1 cellular context compared by ENCODE assay signal in the genomic region with DNA sequence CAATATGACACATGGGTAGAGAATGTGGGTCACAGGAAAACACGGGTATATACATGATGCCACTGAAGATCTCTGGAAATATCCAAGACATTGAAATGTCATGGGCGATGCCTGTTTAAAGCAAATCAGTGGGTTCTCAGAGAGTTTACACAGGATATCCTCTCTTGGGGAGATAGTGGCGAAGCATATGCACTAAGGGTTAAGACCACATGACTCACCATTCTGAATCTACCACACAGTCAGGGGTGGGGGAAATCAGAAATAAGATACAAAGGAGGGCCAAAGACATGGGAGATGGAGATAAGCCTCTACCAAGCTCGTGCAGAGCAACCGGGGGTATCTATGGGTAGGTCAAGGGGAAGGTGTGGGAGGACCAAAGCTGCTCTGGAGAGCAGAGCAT.
TF ChIP-seq lines count a peak whose summit lies in the region.

No MANE protein-coding gene starts in this region.

TF ChIP-seq in IMR-90, 13 proteins besides CTCF, POLR2A, EP300 and RAD21:
- no peak for TF ChIP-seq USF2 (IDR thresholded peaks at IDR 0.05; ENCODE audit: low read depth, low read length)
- no peak for TF ChIP-seq CHD1 (IDR thresholded peaks at IDR 0.05; ENCODE audit: low read depth, low read length)
- TF ChIP-seq BHLHE40 (IDR thresholded peaks at IDR 0.05; ENCODE audit: low read depth, low read length), result no peak
- TF ChIP-seq MAFK (IDR thresholded peaks at IDR 0.05; ENCODE audit: low read depth, low read length), result no peak
- TF ChIP-seq RFX5 (IDR thresholded peaks at IDR 0.05; ENCODE audit: low read depth, low read length), result no peak
- TF ChIP-seq CEBPB (IDR thresholded peaks at IDR 0.05; ENCODE audit: low read depth, low read length), result no peak
- TF ChIP-seq RCOR1 (IDR thresholded peaks at IDR 0.05; ENCODE audit: insufficient replicate concordance, low read length), result no peak
- TF ChIP-seq NFE2L2 (IDR thresholded peaks at IDR 0.05; ENCODE audit: low read depth, low read length), result no peak
- no peak for TF ChIP-seq SMC3 (IDR thresholded peaks at IDR 0.05; ENCODE audit: low read depth, low read length)
- TF ChIP-seq MXI1 (IDR thresholded peaks at IDR 0.05; ENCODE audit: borderline replicate concordance, low read depth, low read length), result no peak
- no peak for TF ChIP-seq FOS (IDR thresholded peaks at IDR 0.05; ENCODE audit: low read depth, low read length)
- no peak for TF ChIP-seq MAZ (IDR thresholded peaks at IDR 0.05; ENCODE audit: borderline replicate concordance, low read depth, low read length)
- TF ChIP-seq ELK1 (IDR thresholded peaks at IDR 0.05; ENCODE audit: borderline replicate concordance, low read depth, low read length), result no peak
